ENCODE assay signal across 20 cellular contexts in the genomic region with DNA sequence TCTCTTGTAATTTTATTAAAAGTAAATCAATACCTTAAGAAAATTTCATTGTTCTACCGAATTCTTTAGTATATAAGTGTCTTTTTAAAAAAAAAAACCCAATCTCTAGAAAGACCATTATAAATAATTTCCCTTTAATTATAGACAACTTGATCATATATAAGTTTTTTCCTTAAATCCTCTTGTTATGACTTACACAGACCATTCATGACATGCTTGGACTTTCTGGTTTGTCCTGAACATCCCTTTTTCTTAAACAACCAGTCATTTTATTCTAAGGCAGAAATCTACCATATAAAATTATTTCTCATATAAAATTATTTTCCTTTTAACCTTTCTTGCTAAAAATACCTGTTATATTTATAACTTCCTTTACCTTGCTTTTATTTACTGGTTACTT. TPM values are rescaled to one million over a fixed set of nuclear protein-coding genes. Genes with fewer than 3 reads are reported as not detected.
A peak's percentile ranks its signal among the peaks of the same experiment; 100 is the strongest.
DNase-seq lines count a peak whose midpoint lies in the region; ATAC-seq, FAIRE-seq and TF ChIP-seq lines count a peak whose summit lies in the region.
"Had no signal": no experiment of that assay in that cellular context is flagged by ENCODE, and none has a peak within 500 bp of the region (broad histone marks: within the 10 kb centered on the region; RNA-seq: fewer than 3 reads in every experiment).

No MANE protein-coding gene starts in this region.

- POLR2A ChIA-PET in A673 (lab: Charles Lee; ENCODE audit: low non-redundant PET), result no interaction called here

- no peaks in the 10 kb centered on the region for H4K20me1 ChIP-seq in GM23338 (replicated peaks; ENCODE audit: insufficient read depth)

- in situ Hi-C loops in GM13977 (cut with MboI; ENCODE audit: low pct_unique_long_range_greater_than_20kb, low sequenced_read_pairs, unreplicated experiment), result no loop called here

- TF ChIP-seq POLR2A in esophagus muscularis mucosa (IDR thresholded peaks at IDR 0.05; ENCODE audit: low read depth), result no peak

- peaks cover 27% of the 10 kb centered on the region for H3K36me3 ChIP-seq in GM23338 (ENCODE audit: insufficient read depth)
- H3K36me3 ChIP-seq in esophagus muscularis mucosa, result peaks cover 0 to 3% (median 0%) of the 10 kb centered on the region in 4 donors
- no peaks in the 10 kb centered on the region for H3K36me3 ChIP-seq in A673 (ENCODE audit: insufficient read depth, low read length, poor library complexity, severe bottlenecking)

- 70% methylated on average over 1 of the region's 1 CpG for WGBS in esophagus muscularis mucosa

- no peak overlapping the region for H3K27ac Mint-ChIP-seq in GM23338
- H3K27ac Mint-ChIP-seq: activated naive CD4-positive, alpha-beta T cell treated with anti-CD3 and anti-CD28 coated beads, Interleukin-2, amount 50 U/mL, for 72 hours; activated T-cell treated with anti-CD3 and anti-CD28 coated beads, Interleukin-2, amount 50 U/mL, for 24 hours; B cell; H9; naive thymus-derived CD8-positive, alpha-beta T cell; progenitor cell of endocrine pancreas had no signal

- no peak for ATAC-seq in GM23338
- ATAC-seq: activated naive CD4-positive, alpha-beta T cell treated with anti-CD3 and anti-CD28 coated beads, Interleukin-2, amount 50 U/mL, for 72 hours; gastroesophageal sphincter; naive thymus-derived CD8-positive, alpha-beta T cell; SK-N-SH treated with all-trans-retinoic acid at 6 μM for 48 hours had no signal

- TF ChIP-seq CTCF in GM23338 (conservative IDR thresholded peaks at IDR 0.05; ENCODE audit: low read depth in 2 of 2) (no peak), esophagus muscularis mucosa (IDR thresholded peaks at IDR 0.05) (no peak), GM13977 (IDR thresholded peaks at IDR 0.05; ENCODE audit: extremely low read depth, insufficient read depth, missing control alignments) (no peak), A673 (conservative IDR thresholded peaks at IDR 0.05; ENCODE audit: low read depth, low read length) (no peak)

- no peak for TF ChIP-seq EP300 in esophagus muscularis mucosa (IDR thresholded peaks at IDR 0.05)

- BruUV-seq in A673 (replicated peaks; lab: Mats Ljungman, UMichigan), result no TSS peak

- no peak overlapping the region for H3K4me3 Mint-ChIP-seq in GM23338
- H3K4me3 Mint-ChIP-seq: activated T-cell treated with anti-CD3 and anti-CD28 coated beads, Interleukin-2, amount 50 U/mL, for 24 hours; B cell; central memory CD8-positive, alpha-beta T cell; H9; naive thymus-derived CD8-positive, alpha-beta T cell had no signal

- no peak overlapping the region for H3K4me2 ChIP-seq in GM23338

- peaks cover 41% of the 10 kb centered on the region for H3K9me3 Mint-ChIP-seq in GM23338

- no peaks in the 10 kb centered on the region for H3K79me2 ChIP-seq in GM23338 (replicated peaks; ENCODE audit: insufficient read depth)

- no peaks in the 10 kb centered on the region for H3F3A ChIP-seq in GM23338 (replicated peaks; ENCODE audit: low read depth)

- peaks cover 45% of the 10 kb centered on the region for H3K36me3 Mint-ChIP-seq in GM23338 (ENCODE audit: low read depth)

- peak; percentile 46 for FAIRE-seq in endometrium (lab: Jason Lieb, UNC)

- intact Hi-C loops in esophagus muscularis mucosa (cut with DNase I) (no loop called here), A673 (cut with micrococcal nuclease; ENCODE audit: unreplicated experiment) (no loop called here)

- H3K9me2 ChIP-seq in GM23338 (ENCODE audit: insufficient read depth), result no peaks in the 10 kb centered on the region

- H3K27me3 ChIP-seq in GM23338 (ENCODE audit: insufficient read depth) (no peaks in the 10 kb centered on the region), esophagus muscularis mucosa (no peaks in the 10 kb centered on the region), A673 (replicated peaks; ENCODE audit: insufficient read depth, low read depth, low read length, poor library complexity) (no peaks in the 10 kb centered on the region)
- H3K27me3 ChIP-seq: gastroesophageal sphincter had no signal

- DNase-seq in A172 (ENCODE audit: low spot score) (peak; percentile 27), GM23338 (ENCODE audit: low spot score) (peak; percentile 79), OCI-M1 (lab: John Stamatoyannopoulos, UW) (peak; percentile 81), KG1 (lab: John Stamatoyannopoulos, UW) (no peak), esophagus muscularis mucosa (ENCODE audit: extremely low spot score) (no peak), GM13977 (ENCODE audit: low spot score) (no peak), A673 (ENCODE audit: low spot score) (no peak)
- DNase-seq: activated CD4-positive, alpha-beta T cell treated with anti-CD3 and anti-CD28 coated beads, Interleukin-2, amount 50 U/mL, for 4 hours; activated T-cell treated with anti-CD3 and anti-CD28 coated beads, Interleukin-2, amount 50 U/mL, for 24 hours; H9; naive thymus-derived CD8-positive, alpha-beta T cell; NCI-H1048; NCI-H345 had no signal

- H3K4me1 Mint-ChIP-seq in GM23338, result peaks cover 3% of the 10 kb centered on the region
- H3K4me1 Mint-ChIP-seq: B cell; central memory CD8-positive, alpha-beta T cell; naive thymus-derived CD8-positive, alpha-beta T cell had no signal

- no peak overlapping the region for H3K4me3 ChIP-seq in GM23338
- no peak overlapping the region for H3K4me3 ChIP-seq in esophagus muscularis mucosa
- no peak overlapping the region for H3K4me3 ChIP-seq in A673 (ENCODE audit: low read depth, low read length, poor library complexity, severe bottlenecking)
- H3K4me3 ChIP-seq: gastroesophageal sphincter had no signal

- H3K27me3 Mint-ChIP-seq in GM23338 (ENCODE audit: insufficient read depth, low read depth, poor library complexity), result peaks cover 5% of the 10 kb centered on the region
- H3K27me3 Mint-ChIP-seq: activated T-cell treated with anti-CD3 and anti-CD28 coated beads, Interleukin-2, amount 50 U/mL, for 24 hours; B cell; progenitor cell of endocrine pancreas had no signal

- CTCF ChIA-PET in A673 (lab: Charles Lee), result no interaction called here

- H3K27ac ChIP-seq in GM23338 (ENCODE audit: low read depth) (no peak overlapping the region), esophagus muscularis mucosa (replicated peaks in 1 of 4) (no peak overlapping the region), A673 (ENCODE audit: low read depth, low read length, poor library complexity, severe bottlenecking) (no peak overlapping the region)
- H3K27ac ChIP-seq: gastroesophageal sphincter had no signal

- no peaks in the 10 kb centered on the region for H3K9me3 ChIP-seq in esophagus muscularis mucosa
- peaks cover 22% of the 10 kb centered on the region for H3K9me3 ChIP-seq in A673 (ENCODE audit: low read depth, low read length, poor library complexity, severe bottlenecking)
- H3K9me3 ChIP-seq: gastroesophageal sphincter had no signal

- peaks cover 8% of the 10 kb centered on the region for H3K4me1 ChIP-seq in GM23338 (ENCODE audit: insufficient read depth)
- H3K4me1 ChIP-seq in esophagus muscularis mucosa, result no peaks in the 10 kb centered on the region
- no peaks in the 10 kb centered on the region for H3K4me1 ChIP-seq in A673 (ENCODE audit: insufficient read depth, low read length, poor library complexity, severe bottlenecking)
- H3K4me1 ChIP-seq: gastroesophageal sphincter had no signal

- H2AFZ ChIP-seq in GM23338, result no peak overlapping the region

TF ChIP-seq in GM23338, 12 proteins besides CTCF, POLR2A, EP300 and RAD21 (continues in another document):
- TF ChIP-seq EZH2 (IDR thresholded peaks at IDR 0.05; ENCODE audit: low read depth, unreplicated experiment) (no peak), ZNF331 (CRISPR knock-in tag; IDR thresholded peaks at IDR 0.05; ENCODE audit: low read depth) (no peak), STAT1 (IDR thresholded peaks at IDR 0.05; ENCODE audit: unreplicated experiment) (no peak)

RNA-seq across cellular contexts. Expression of a gene that starts 15.4 kb away (rescaled TPM):
- total RNA-seq in A172 (2014; rRNA removed; shearing (Covaris generic)), result 0.40 and 0.62 TPM in 2 replicates
- 21.6 and 22.8 TPM in 2 replicates for total RNA-seq in GM23338 (2014; rRNA removed; shearing (Covaris generic))
- 9.1 and 9.5 TPM in 2 replicates for polyA plus RNA-seq in GM23338 (2016; fragmentation: Nextera tagmentation; extraction: Ambion mirVana)
- total RNA-seq in esophagus muscularis mucosa (1 to 10 TPM in 3 of 4 donors, under 1 TPM in 1; 0.83 to 2.1 (median 1.6) TPM), A673 (2021) (0.26 and 0.39 TPM in 2 replicates)

Comparison
In these comparisons a context has a peak if more than half of its experiments do, and no peak if none do; other contexts are left out.
1. DNase-seq: peak in A172 (single experiment), GM23338 (single experiment) and OCI-M1 (single experiment); none in KG1 (single experiment), esophagus muscularis mucosa (single experiment), GM13977 (single experiment) and A673 (single experiment).